8 cellular contexts compared by ENCODE assay signal in the genomic region with DNA sequence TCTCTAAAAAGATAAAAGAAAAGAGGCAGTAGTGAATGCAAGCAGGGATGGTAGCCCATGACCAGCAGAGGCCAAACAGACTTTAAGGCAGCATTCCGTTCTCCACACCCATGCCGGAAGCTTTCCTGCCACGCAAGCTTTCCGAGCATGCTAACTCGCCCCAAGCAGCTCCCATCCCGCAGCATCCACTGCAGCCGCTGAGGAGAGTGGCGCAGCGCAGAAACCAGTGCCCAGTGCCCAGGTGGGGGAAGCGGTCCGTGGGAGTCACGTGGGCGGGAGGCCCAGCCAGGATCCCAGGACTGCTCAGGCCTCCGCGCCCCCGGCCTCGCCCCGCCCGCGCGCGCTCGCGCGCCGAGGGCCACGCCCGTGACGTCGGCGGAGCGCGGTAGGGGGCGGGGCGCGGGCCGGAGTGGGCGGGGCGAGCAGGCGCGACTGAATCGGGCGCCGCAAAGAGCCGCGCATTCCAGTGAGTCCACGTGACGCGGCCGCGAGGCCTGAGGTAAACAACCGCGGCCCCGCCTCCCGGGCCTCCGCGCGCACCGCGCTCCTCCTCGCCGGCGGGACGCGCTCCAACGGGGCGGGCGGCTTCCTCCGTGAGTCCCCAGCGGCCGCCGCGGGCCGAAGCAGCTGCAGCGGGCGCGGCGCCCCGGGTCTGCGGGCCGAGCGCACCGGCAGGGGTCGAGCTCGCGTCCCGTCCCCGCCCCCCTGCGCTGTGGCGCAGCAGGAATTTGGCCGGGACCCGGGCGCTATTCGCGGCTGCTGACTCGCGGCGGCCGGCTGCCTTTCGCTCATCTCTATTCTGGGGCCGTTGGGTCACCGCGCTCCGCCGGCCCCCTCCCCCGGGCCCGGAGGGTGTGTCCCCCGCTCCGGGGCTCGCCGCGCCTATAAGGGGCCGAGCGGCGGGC. TPM values are rescaled to one million over a fixed set of nuclear protein-coding genes. Genes with fewer than 3 reads are reported as not detected.
DNase-seq lines count a peak whose midpoint lies in the region; ATAC-seq, FAIRE-seq and TF ChIP-seq lines count a peak whose summit lies in the region.

A gene with protein sequence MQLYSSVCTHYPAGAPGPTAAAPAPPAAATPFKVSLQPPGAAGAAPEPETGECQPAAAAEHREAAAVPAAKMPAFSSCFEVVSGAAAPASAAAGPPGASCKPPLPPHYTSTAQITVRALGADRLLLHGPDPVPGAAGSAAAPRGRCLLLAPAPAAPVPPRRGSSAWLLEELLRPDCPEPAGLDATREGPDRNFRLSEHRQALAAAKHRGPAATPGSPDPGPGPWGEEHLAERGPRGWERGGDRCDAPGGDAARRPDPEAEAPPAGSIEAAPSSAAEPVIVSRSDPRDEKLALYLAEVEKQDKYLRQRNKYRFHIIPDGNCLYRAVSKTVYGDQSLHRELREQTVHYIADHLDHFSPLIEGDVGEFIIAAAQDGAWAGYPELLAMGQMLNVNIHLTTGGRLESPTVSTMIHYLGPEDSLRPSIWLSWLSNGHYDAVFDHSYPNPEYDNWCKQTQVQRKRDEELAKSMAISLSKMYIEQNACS (plus strand): TSS at position 529 of the 905 bp plus-strand sequence. CDS start 383 bp downstream, outside the sequence.

- peaks cover 0 to 12% of the 10 kb centered on the region in 2 donors for H3K4me1 ChIP-seq in kidney (ENCODE audit: control insufficient read depth in 1 of 2, insufficient read depth in 1 of 2, low read depth in 1 of 2, low read length in 2 of 2)

- ATAC-seq in GM18873 (IDR thresholded peaks at IDR 0.05; ENCODE audit: low FRiP score, unreplicated experiment) (peak; percentile 65), HG03135 (IDR thresholded peaks at IDR 0.05; ENCODE audit: unreplicated experiment) (peak; percentile 79)
- peak; percentile 84 to 86 for ATAC-seq in activated CD4-positive, CD25-positive, alpha-beta regulatory T cell treated with anti-CD3 and anti-CD28 coated beads, Interleukin-2, amount 50 U/mL, for 24 hours

- peak; percentile 19 for TF ChIP-seq CTCF in kidney (IDR thresholded peaks at IDR 0.05; ENCODE audit: borderline replicate concordance, extremely low read depth, insufficient read depth)

- no peak for FAIRE-seq in kidney (lab: Jason Lieb, UNC)

- peak within 1 kb of the TSS; percentile 93 for H3K27ac ChIP-seq in kidney (ENCODE audit: low read depth in 2 of 2, low read length in 2 of 2)

- no peaks in the 10 kb centered on the region for H3K36me3 ChIP-seq in kidney (ENCODE audit: control insufficient read depth in 1 of 2, insufficient read depth in 2 of 2, low read length in 2 of 2)

- H3K9ac ChIP-seq in kidney (ENCODE audit: low read length in 2 of 2) = peak within 1 kb of the TSS; percentile 66 to 95

- H3K9me3 ChIP-seq in kidney (ENCODE audit: control insufficient read depth in 1 of 2, low read length in 2 of 2) = no peaks in the 10 kb centered on the region

- H3K4me3 ChIP-seq in kidney (ENCODE audit: low read length in 2 of 2) = peak within 1 kb of the TSS; percentile 82 to 94

- DNase-seq in AG08395 (ENCODE audit: low spot score) (peak; percentile 94), NCI-H2196 (lab: John Stamatoyannopoulos, UW; ENCODE audit: unreplicated experiment) (peak; percentile 80), cerebellar cortex (ENCODE audit: low spot score) (peak; percentile 94), kidney (peak; percentile 99)
- DNase-seq in stimulated activated CD4-positive, alpha-beta T cell treated with anti-CD3 and anti-CD28 coated beads, Interleukin-15, amount 100 ng/mL, for 1 hour (ENCODE audit: low read depth in 1 of 2, low spot score in 1 of 2) = peak; percentile 90 to 96

- intact Hi-C loops in kidney (cut with DNase I) = no loop called here

RNA-seq across cellular contexts. Expression of the gene that starts here (rescaled TPM):
- 27.1 TPM for total RNA-seq in kidney
- polyA plus RNA-seq in kidney (ENCODE audit: insufficient read depth, low read depth, low replicate concordance) = 14.1 TPM

Comparison
In these comparisons a context has a peak if more than half of its experiments do, and no peak if none do; other contexts are left out.
1. Peak in every context shown above with its lines: DNase-seq, ATAC-seq, H3K4me3 ChIP-seq and H3K27ac ChIP-seq.